ENCODE assay signal across 20 cellular contexts in genomic region chr9:33210006-33210715, GRCh38. TPM values are rescaled to one million over a fixed set of nuclear protein-coding genes. Genes with fewer than 3 reads are reported as not detected.
"Had no signal": no experiment of that assay in that cellular context is flagged by ENCODE, and none has a peak within 500 bp of the region (broad histone marks: within the 10 kb centered on the region; RNA-seq: fewer than 3 reads in every experiment).

No MANE protein-coding gene starts in this region.

- H3K27ac Mint-ChIP-seq: activated T-helper 17 cell treated with anti-CD3 and anti-CD28 coated beads, Interleukin-2, amount 50 U/mL, for 72 hours; memory B cell; natural killer cell treated with Interleukin-12 subunit alpha and Interleukin-12 subunit beta and Interleukin-15 and Interleukin-18, amount 100 ng/mL, for 72 hours; stimulated activated naive CD8-positive, alpha-beta T cell treated with anti-CD3 and anti-CD28 coated beads, Interleukin-15, Interleukin-2, amounts not matched to agents 100 ng/mL and 50 ng/mL, for 24 hours had no signal

- H3K4me3 Mint-ChIP-seq: activated naive CD4-positive, alpha-beta T cell treated with anti-CD3 and anti-CD28 coated beads for 36 hours; activated naive CD8-positive, alpha-beta T cell treated with anti-CD3 and anti-CD28 coated beads, Interleukin-2, amount 50 U/mL, for 24 hours; activated T-helper 17 cell treated with anti-CD3 and anti-CD28 coated beads, Interleukin-2, amount 50 U/mL, for 72 hours; effector memory CD8-positive, alpha-beta T cell; memory B cell; natural killer cell treated with Interleukin-12 subunit alpha and Interleukin-12 subunit beta and Interleukin-15 and Interleukin-18, amount 100 ng/mL, for 72 hours; stimulated activated naive CD8-positive, alpha-beta T cell treated with anti-CD3 and anti-CD28 coated beads, Interleukin-15, Interleukin-2, amounts not matched to agents 100 ng/mL and 50 ng/mL, for 24 hours had no signal

- H3K36me3 Mint-ChIP-seq: memory B cell; natural killer cell treated with Interleukin-12 subunit alpha and Interleukin-12 subunit beta and Interleukin-15 and Interleukin-18, amount 100 ng/mL, for 72 hours had no signal

- ATAC-seq: activated CD4-positive, CD25-positive, alpha-beta regulatory T cell treated with anti-CD3 and anti-CD28 coated beads, Interleukin-2, amount 50 U/mL, for 24 hours; activated naive CD8-positive, alpha-beta T cell treated with anti-CD3 and anti-CD28 coated beads, Interleukin-2, amount 50 U/mL, for 24 hours; activated T-helper 17 cell treated with anti-CD3 and anti-CD28 coated beads, Interleukin-2, amount 50 U/mL, for 72 hours; effector memory CD8-positive, alpha-beta T cell; left lung; natural killer cell treated with Interleukin-12 subunit alpha and Interleukin-12 subunit beta and Interleukin-15 and Interleukin-18, amount 100 ng/mL, for 72 hours; right cardiac atrium had no signal

- H3K36me3 ChIP-seq: ascending aorta, breast epithelium, left lung, suprapubic skin had no signal

- H3K4me1 Mint-ChIP-seq: memory B cell had no signal

- H3K4me1 ChIP-seq: ascending aorta, breast epithelium, left lung had no signal

- H3K79me2 ChIP-seq: hepatocyte had no signal

- H3K4me3 ChIP-seq: ascending aorta, breast epithelium, hepatocyte, left lung, suprapubic skin had no signal

- H3K27me3 ChIP-seq: ascending aorta, breast epithelium, hepatocyte, left lung, suprapubic skin had no signal

- H3K27ac ChIP-seq: ascending aorta, breast epithelium, hepatocyte, left lung, suprapubic skin had no signal

- H2AFZ ChIP-seq: hepatocyte had no signal

- DNase-seq: activated naive CD4-positive, alpha-beta T cell treated with anti-CD3 and anti-CD28 coated beads for 36 hours; activated naive CD8-positive, alpha-beta T cell treated with anti-CD3 and anti-CD28 coated beads, Interleukin-2, amount 50 U/mL, for 24 hours; dermis blood vessel endothelial cell; effector memory CD8-positive, alpha-beta T cell; islet precursor cell; left lung; right cardiac atrium had no signal

- H3K9me3 ChIP-seq: ascending aorta, breast epithelium, left lung, suprapubic skin had no signal

- H3K27me3 Mint-ChIP-seq: activated naive CD8-positive, alpha-beta T cell treated with anti-CD3 and anti-CD28 coated beads, Interleukin-2, amount 50 U/mL, for 24 hours; activated T-helper 17 cell treated with anti-CD3 and anti-CD28 coated beads, Interleukin-2, amount 50 U/mL, for 72 hours; effector memory CD8-positive, alpha-beta T cell; memory B cell; natural killer cell treated with Interleukin-12 subunit alpha and Interleukin-12 subunit beta and Interleukin-15 and Interleukin-18, amount 100 ng/mL, for 72 hours; stimulated activated naive CD8-positive, alpha-beta T cell treated with anti-CD3 and anti-CD28 coated beads, Interleukin-15, Interleukin-2, amounts not matched to agents 100 ng/mL and 50 ng/mL, for 24 hours had no signal

- H3K9me3 Mint-ChIP-seq: activated naive CD4-positive, alpha-beta T cell treated with anti-CD3 and anti-CD28 coated beads for 36 hours; activated naive CD8-positive, alpha-beta T cell treated with anti-CD3 and anti-CD28 coated beads, Interleukin-2, amount 50 U/mL, for 24 hours; activated T-helper 17 cell treated with anti-CD3 and anti-CD28 coated beads, Interleukin-2, amount 50 U/mL, for 72 hours; effector memory CD8-positive, alpha-beta T cell; memory B cell; natural killer cell treated with Interleukin-12 subunit alpha and Interleukin-12 subunit beta and Interleukin-15 and Interleukin-18, amount 100 ng/mL, for 72 hours; stimulated activated naive CD8-positive, alpha-beta T cell treated with anti-CD3 and anti-CD28 coated beads, Interleukin-15, Interleukin-2, amounts not matched to agents 100 ng/mL and 50 ng/mL, for 24 hours had no signal

- H3K4me2 ChIP-seq: hepatocyte had no signal

RNA-seq across cellular contexts. Expression of gene SPINK4, which starts 29.8 kb away (rescaled TPM):
- total RNA-seq: activated naive CD4-positive, alpha-beta T cell treated with anti-CD3 and anti-CD28 coated beads for 36 hours; activated T-helper 17 cell treated with anti-CD3 and anti-CD28 coated beads, Interleukin-2, amount 50 U/mL, for 72 hours; ascending aorta; breast epithelium; cerebellum; dermis blood vessel endothelial cell; epithelial cell of proximal tubule; hepatocyte; left lung; natural killer cell treated with Interleukin-12 subunit alpha and Interleukin-12 subunit beta and Interleukin-15 and Interleukin-18, amount 100 ng/mL, for 72 hours; posterior vena cava; right cardiac atrium; suprapubic skin; urinary bladder had no signal
